Comparison of ENCODE assay signal across 8 cellular contexts in the genomic region with DNA sequence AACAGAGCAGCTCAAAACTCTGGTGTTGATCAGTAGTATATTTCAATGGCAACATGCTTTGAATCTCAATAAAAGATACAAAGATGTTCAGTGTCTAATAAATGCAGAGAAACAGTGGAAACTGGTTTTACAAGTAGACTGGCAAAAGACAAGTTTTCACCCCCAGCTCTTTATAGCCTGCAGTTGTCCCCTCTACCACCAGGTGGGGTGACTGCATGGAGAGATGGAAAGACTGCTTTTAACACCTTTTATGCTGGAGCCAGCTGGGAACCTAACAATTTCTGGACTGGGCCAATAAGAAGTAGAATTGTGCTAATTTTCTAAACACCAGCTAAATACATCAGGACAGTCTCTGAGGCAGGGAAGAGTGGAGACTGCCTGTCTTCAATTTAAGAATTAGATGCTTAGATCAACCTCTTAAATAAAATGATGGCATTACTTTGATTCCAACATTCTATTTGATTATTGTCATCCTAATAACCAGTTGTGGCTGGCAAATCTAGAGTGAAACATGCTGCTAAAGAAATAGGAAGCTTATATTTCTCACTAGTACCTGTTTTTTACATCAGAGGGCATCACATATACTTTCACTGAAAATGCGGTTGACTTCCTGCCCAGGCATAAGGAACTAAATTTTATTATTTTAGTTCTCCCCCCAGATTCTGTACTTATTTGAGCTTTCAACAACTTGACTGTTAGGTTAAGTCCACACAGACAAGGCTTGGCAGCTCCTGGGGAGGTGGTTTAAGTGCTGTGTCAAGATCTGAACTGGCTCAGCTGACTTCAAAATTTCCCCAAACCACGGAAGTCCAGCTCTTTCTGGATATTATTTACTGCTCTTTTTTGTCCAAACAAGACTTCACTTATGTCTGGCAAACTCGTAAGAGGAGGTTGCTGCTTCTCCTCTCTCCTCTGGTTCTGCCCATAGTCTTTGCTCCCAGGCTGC.
DNase-seq lines count a peak whose midpoint lies in the region; ATAC-seq and TF ChIP-seq lines count a peak whose summit lies in the region.

No MANE protein-coding gene starts in this region.

- no peaks in the 10 kb centered on the region for H3K4me1 Mint-ChIP-seq in CD4-positive, CD25-positive, alpha-beta regulatory T cell

- H3K9me3 Mint-ChIP-seq in CD4-positive, CD25-positive, alpha-beta regulatory T cell: peaks cover 0 to 12% (median 2%) of the 10 kb centered on the region in 7 donors

- peak; percentile 70 to 86 (median 83) for TF ChIP-seq CTCF in gastrocnemius medialis (IDR thresholded peaks at IDR 0.05 in 4 of 5, conservative IDR thresholded peaks at IDR 0.05 in 1 of 5)

- peaks cover 6 to 16% of the 10 kb centered on the region in 2 experiments for H3K9me3 ChIP-seq in CD4-positive, CD25-positive, alpha-beta regulatory T cell (ENCODE audit: control insufficient read depth in 2 of 2, low read length in 2 of 2)
- H3K9me3 ChIP-seq in right cardiac atrium (ENCODE audit: control insufficient read depth, low read length) (no peaks in the 10 kb centered on the region), gastrocnemius medialis (no peaks in the 10 kb centered on the region)

- 58% methylated on average over 3 of the region's 3 CpGs for WGBS in right cardiac atrium

- no peak overlapping the region for H3K27ac ChIP-seq in CD4-positive, CD25-positive, alpha-beta regulatory T cell (ENCODE audit: insufficient read depth, low read length, poor library complexity, severe bottlenecking)
- no peak overlapping the region for H3K27ac ChIP-seq in right cardiac atrium (ENCODE audit: low read length)
- no peak overlapping the region for H3K27ac ChIP-seq in gastrocnemius medialis

- H3K36me3 ChIP-seq in CD4-positive, CD25-positive, alpha-beta regulatory T cell (ENCODE audit: control insufficient read depth, insufficient read depth, low read length): no peaks in the 10 kb centered on the region
- no peaks in the 10 kb centered on the region for H3K36me3 ChIP-seq in gastrocnemius medialis

- H3K27me3 ChIP-seq in CD4-positive, CD25-positive, alpha-beta regulatory T cell (ENCODE audit: control insufficient read depth, insufficient read depth, low read length): peaks cover 2% of the 10 kb centered on the region
- H3K27me3 ChIP-seq in right cardiac atrium (ENCODE audit: control insufficient read depth, insufficient read depth) (no peaks in the 10 kb centered on the region), gastrocnemius medialis (no peaks in the 10 kb centered on the region)

- peak in 2 of 3 donors; percentile 12 to 62 for DNase-seq in CD4-positive, CD25-positive, alpha-beta regulatory T cell
- DNase-seq in HT1080 (ENCODE audit: low read depth) (peak; percentile 58), OCI-M2 (lab: John Stamatoyannopoulos, UW; ENCODE audit: unreplicated experiment) (peak; percentile 0), anterior cingulate cortex (lab: John Stamatoyannopoulos, UW) (peak in 39 of 58 donors; percentile 5 to 67 (median 34)), right cardiac atrium (peak in 2 of 3 donors; percentile 45 to 62), gastrocnemius medialis (peak in 1 of 2 donors; percentile 52)

- H3K36me3 Mint-ChIP-seq in CD4-positive, CD25-positive, alpha-beta regulatory T cell: no peaks in the 10 kb centered on the region

- no peaks in the 10 kb centered on the region for H3K4me1 ChIP-seq in CD4-positive, CD25-positive, alpha-beta regulatory T cell (ENCODE audit: control insufficient read depth, insufficient read depth, low read length, poor library complexity, severe bottlenecking)
- H3K4me1 ChIP-seq in right cardiac atrium (ENCODE audit: control insufficient read depth, insufficient read depth, low read length): no peaks in the 10 kb centered on the region
- H3K4me1 ChIP-seq in gastrocnemius medialis: no peaks in the 10 kb centered on the region

- no peak overlapping the region for H3K27ac Mint-ChIP-seq in CD4-positive, CD25-positive, alpha-beta regulatory T cell

- H3K4me3 Mint-ChIP-seq in CD4-positive, CD25-positive, alpha-beta regulatory T cell: no peak overlapping the region

- in situ Hi-C loops in gastrocnemius medialis (cut with MboI; ENCODE audit: low sequenced_read_pairs in 4 of 4): loop anchor here in 2 of 4 donors (5.0 to 10.0 kb wide), 2 partner anchors 69 to 127 kb away; no protein-coding TSS in a partner anchor

- no peak for ATAC-seq in CD4-positive, CD25-positive, alpha-beta regulatory T cell (ENCODE audit: low read depth in 2 of 2)
- ATAC-seq in GM18520 (IDR thresholded peaks at IDR 0.05; ENCODE audit: unreplicated experiment): peak; percentile 53
- ATAC-seq in right cardiac atrium: peak; percentile 55 to 62
- ATAC-seq in gastrocnemius medialis: peak; percentile 73 to 80
- no peak for ATAC-seq in HG03108 (IDR thresholded peaks at IDR 0.05; ENCODE audit: unreplicated experiment)

- no peak for TF ChIP-seq POLR2A in gastrocnemius medialis (IDR thresholded peaks at IDR 0.05)

- H3K4me3 ChIP-seq in CD4-positive, CD25-positive, alpha-beta regulatory T cell (ENCODE audit: low read depth, low read length): no peak overlapping the region
- H3K4me3 ChIP-seq in right cardiac atrium (ENCODE audit: low read length): no peak overlapping the region
- H3K4me3 ChIP-seq in gastrocnemius medialis: no peak overlapping the region

- peaks cover 12% of the 10 kb centered on the region for H3K27me3 Mint-ChIP-seq in CD4-positive, CD25-positive, alpha-beta regulatory T cell

- intact Hi-C loops in right cardiac atrium (cut with DNase I): loop anchor here (5.0 to 10.0 kb wide), 3 partner anchors 67 to 119 kb away; no protein-coding TSS in a partner anchor
- intact Hi-C loops in gastrocnemius medialis (cut with DNase I; ENCODE audit: low total_unique reads): loop anchor here (1.0 kb wide), 1 partner anchor 69 kb away; no protein-coding TSS in a partner anchor

Comparison
In these comparisons a context has a peak if more than half of its experiments do, and no peak if none do; other contexts are left out.
1. ATAC-seq: peak in GM18520 (single experiment), right cardiac atrium (2 of 2) and gastrocnemius medialis (2 of 2); none in CD4-positive, CD25-positive, alpha-beta regulatory T cell (0 of 2) and HG03108 (single experiment).